Comparison of ENCODE assay signal across 14 cellular contexts in the genomic region with DNA sequence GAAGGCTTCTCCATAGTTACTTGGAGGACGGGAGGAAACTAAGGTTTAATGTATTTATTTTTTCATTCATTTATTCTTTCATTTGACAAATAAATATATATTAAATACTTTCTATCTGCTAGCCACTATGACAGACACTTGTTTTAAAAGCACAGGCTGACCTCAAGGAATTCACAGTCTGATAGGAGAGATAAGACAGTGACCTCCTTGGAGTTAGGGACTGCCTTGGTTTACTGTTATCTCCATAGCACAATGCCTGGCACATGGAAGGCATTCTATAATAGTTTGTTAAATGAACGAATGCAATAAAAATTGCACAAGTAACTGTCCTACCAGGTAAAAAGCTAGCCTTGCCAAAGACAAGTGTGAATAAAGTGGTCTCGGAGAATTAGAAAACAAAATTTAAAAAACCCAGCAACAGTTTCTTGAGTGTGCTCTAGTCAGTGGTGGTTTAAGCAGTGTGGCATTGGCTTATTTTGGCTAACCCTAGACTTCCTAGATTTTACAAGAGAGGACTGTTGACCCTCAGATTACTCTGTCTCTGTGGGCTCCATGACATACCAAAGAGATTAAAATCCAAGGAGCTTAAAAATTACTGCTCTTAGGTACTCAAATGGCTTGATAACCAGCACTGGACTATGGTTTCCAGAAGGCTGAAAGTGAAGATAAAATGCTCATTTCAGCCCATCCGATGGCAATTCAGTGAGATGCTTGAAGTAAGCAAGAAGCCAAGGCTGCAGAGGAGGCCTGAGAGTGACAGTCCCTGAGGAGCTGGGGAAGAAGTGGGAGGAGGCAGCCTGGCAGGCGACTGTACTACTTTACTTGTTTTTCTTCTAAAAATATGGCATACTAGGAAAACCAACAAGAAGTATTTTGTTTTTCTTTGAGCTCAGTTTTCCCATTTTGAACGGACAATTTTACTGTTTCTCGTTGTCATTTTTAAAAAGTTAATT. TPM values are rescaled to one million over a fixed set of nuclear protein-coding genes. Genes with fewer than 3 reads are reported as not detected.
"Had no signal": no experiment of that assay in that cellular context is flagged by ENCODE, and none has a peak within 500 bp of the region (broad histone marks: within the 10 kb centered on the region; RNA-seq: fewer than 3 reads in every experiment).

No MANE protein-coding gene starts in this region.

- H3K9me3 ChIP-seq: mucosa of descending colon, sigmoid colon had no signal

- H3K27me3 ChIP-seq: brain microvascular endothelial cell, sigmoid colon had no signal

- DNase-seq: activated CD4-positive, alpha-beta T cell treated with anti-CD3 and anti-CD28 coated beads, Interleukin-2, amount 50 U/mL, for 4 hours; activated CD8-positive, alpha-beta memory T cell treated with anti-CD3 and anti-CD28 coated beads for 24 hours; activated CD8-positive, alpha-beta memory T cell treated with anti-CD3 and anti-CD28 coated beads, Interleukin-2, amount 50 U/mL, for 4 hours; activated T-cell treated with anti-CD3 and anti-CD28 coated beads, Interleukin-2, amount 50 U/mL, for 24 hours; aorta; effector CD8-positive, alpha-beta T cell; nephron progenitor cell; sigmoid colon; stimulated activated CD4-positive, alpha-beta T cell treated with anti-CD3 and anti-CD28 coated beads, Interleukin-2, amount 100 ng/mL, for 48 hours; stimulated activated CD8-positive, alpha-beta memory T cell treated with anti-CD3 and anti-CD28 coated beads, Interleukin-4, amount 100 ng/mL, for 48 hours; stimulated activated naive B cell treated with anti-CD40 and anti-IgM and Interleukin-4, amounts not matched to agents 10 μg/mL and 1 μg/mL and 100 μg/mL, for 72 hours had no signal

- H3K36me3 ChIP-seq: brain microvascular endothelial cell, sigmoid colon had no signal

- H3K4me1 ChIP-seq: sigmoid colon had no signal

- H3K4me3 ChIP-seq: mucosa of descending colon, sigmoid colon had no signal

- H3K27ac ChIP-seq: brain microvascular endothelial cell, sigmoid colon had no signal

RNA-seq across cellular contexts. Expression of a gene that starts 9.6 kb away (rescaled TPM):
- polyA plus RNA-seq: adipose tissue, aorta, sigmoid colon had no signal

RNA-seq across cellular contexts. Expression of a gene that starts 35.9 kb away (rescaled TPM):
- polyA plus RNA-seq: adipose tissue, aorta, sigmoid colon had no signal
